In genomic region chr7:25119102-25119501, GRCh38 we compare ENCODE assay signal across 19 cellular contexts.
"Had no signal": no experiment of that assay in that cellular context is flagged by ENCODE, and none has a peak within 500 bp of the region (broad histone marks: within the 10 kb centered on the region; RNA-seq: fewer than 3 reads in every experiment).

No MANE protein-coding gene starts in this region.

- H3K9me3 Mint-ChIP-seq: activated CD4-positive, alpha-beta memory T cell treated with anti-CD3 and anti-CD28 coated beads, Interleukin-2, amount 10 ng/mL, durations not matched to agents 7 days and 5 days; activated CD4-positive, alpha-beta T cell treated with anti-CD3 and anti-CD28 coated beads, Interleukin-2, amount 10 ng/mL, durations not matched to agents 24 days and 14 days; activated T-cell treated with anti-CD3 and anti-CD28 coated beads, Interleukin-2, amount 50 U/mL, for 4 hours; dendritic cell treated with granulocyte-macrophage colony-stimulating factor and Interleukin-4, amounts not matched to agents 40 ng/mL and 50 ng/mL, for 4 days; nephron had no signal

- H3K27me3 ChIP-seq: body of pancreas, heart left ventricle, pancreas, right atrium auricular region, transverse colon had no signal

- H3K4me3 ChIP-seq: body of pancreas, heart left ventricle, pancreas, psoas muscle, right atrium auricular region, transverse colon had no signal

- H3K27me3 Mint-ChIP-seq: activated CD4-positive, alpha-beta memory T cell treated with anti-CD3 and anti-CD28 coated beads, Interleukin-2, amount 10 ng/mL, durations not matched to agents 7 days and 5 days; activated CD4-positive, alpha-beta T cell treated with anti-CD3 and anti-CD28 coated beads, Interleukin-2, amount 10 ng/mL, durations not matched to agents 24 days and 14 days; dendritic cell treated with granulocyte-macrophage colony-stimulating factor and Interleukin-4, amounts not matched to agents 40 ng/mL and 50 ng/mL, for 4 days had no signal

- ATAC-seq: activated T-cell treated with anti-CD3 and anti-CD28 coated beads, Interleukin-2, amount 50 U/mL, for 4 hours; body of pancreas; pancreas; psoas muscle had no signal

- H3K4me3 Mint-ChIP-seq: activated CD4-positive, alpha-beta memory T cell treated with anti-CD3 and anti-CD28 coated beads, Interleukin-2, amount 10 ng/mL, durations not matched to agents 7 days and 5 days; activated CD4-positive, alpha-beta T cell treated with anti-CD3 and anti-CD28 coated beads, Interleukin-2, amount 10 ng/mL, durations not matched to agents 24 days and 14 days; activated T-cell treated with anti-CD3 and anti-CD28 coated beads, Interleukin-2, amount 50 U/mL, for 4 hours; dendritic cell treated with granulocyte-macrophage colony-stimulating factor and Interleukin-4, amounts not matched to agents 40 ng/mL and 50 ng/mL, for 4 days; nephron had no signal

- H3K9me3 ChIP-seq: body of pancreas, heart left ventricle, pancreas, psoas muscle, right atrium auricular region, transverse colon had no signal

- H3K4me1 ChIP-seq: pancreas had no signal

- FAIRE-seq: endometrium, islet of Langerhans, pancreas, urothelium cell line had no signal

- H3K27ac Mint-ChIP-seq: activated CD4-positive, alpha-beta memory T cell treated with anti-CD3 and anti-CD28 coated beads, Interleukin-2, amount 10 ng/mL, durations not matched to agents 7 days and 5 days; dendritic cell treated with granulocyte-macrophage colony-stimulating factor and Interleukin-4, amounts not matched to agents 40 ng/mL and 50 ng/mL, for 4 days; nephron had no signal

- DNase-seq: activated CD4-positive, alpha-beta memory T cell treated with anti-CD3 and anti-CD28 coated beads, Interleukin-2, amount 10 ng/mL, durations not matched to agents 7 days and 5 days; activated CD4-positive, alpha-beta T cell treated with anti-CD3 and anti-CD28 coated beads, Interleukin-2, amount 10 ng/mL, durations not matched to agents 24 days and 14 days; activated naive CD4-positive, alpha-beta T cell treated with Interleukin-2 at 50 U/mL for 16 hours; activated T-cell treated with anti-CD3 and anti-CD28 coated beads, Interleukin-2, amount 50 U/mL, for 4 hours; anterior cingulate cortex; body of pancreas; effector CD4-positive, alpha-beta T cell; heart left ventricle; midbrain; pancreas; psoas muscle; stimulated activated CD4-positive, alpha-beta T cell treated with anti-CD3 and anti-CD28 coated beads, Interleukin-4, amount 100 ng/mL, for 24 hours; transverse colon had no signal

- H3K27ac ChIP-seq: body of pancreas, heart left ventricle, pancreas, psoas muscle, right atrium auricular region had no signal
